Comparison of ENCODE assay signal across 15 cellular contexts in genomic region chr15:38626443-38627050, GRCh38.
DNase-seq lines count a peak whose midpoint lies in the region; ATAC-seq and TF ChIP-seq lines count a peak whose summit lies in the region.
"Had no signal": no experiment of that assay in that cellular context is flagged by ENCODE, and none has a peak within 500 bp of the region (broad histone marks: within the 10 kb centered on the region; RNA-seq: fewer than 3 reads in every experiment).

No MANE protein-coding gene starts in this region.

- no peak for DNase-seq in activated naive CD4-positive, alpha-beta T cell treated with anti-CD3 and anti-CD28 coated beads, Interleukin-2, amount 10 ng/mL, durations not matched to agents 7 days and 5 days
- peak; percentile 14 for DNase-seq in SK-MEL-5 (ENCODE audit: low read depth, low spot score)
- DNase-seq in cardiac muscle cell (ENCODE audit: low read depth in 1 of 2, low spot score in 1 of 2), result no peak
- peak; percentile 34 for DNase-seq in putamen (ENCODE audit: low spot score)
- no peak for DNase-seq in NCI-H146 treated with DMSO at 0.1 percent for 48 hours (lab: John Stamatoyannopoulos, UW; ENCODE audit: unreplicated experiment)
- no peak for DNase-seq in SW480 (ENCODE audit: low spot score)
- DNase-seq: activated CD4-positive, alpha-beta T cell treated with anti-CD3 and anti-CD28 coated beads, Interleukin-2, amount 50 U/mL, for 4 hours; activated T-cell treated with anti-CD3 and anti-CD28 coated beads, Interleukin-2, amount 50 U/mL, for 4 hours; amniotic stem cell; GDM1; naive B cell; NCI-H146; NCI-H2227 treated with DMSO at 0.1 percent for 48 hours had no signal

- H3K4me1 ChIP-seq in cardiac muscle cell (ENCODE audit: low read depth), result peaks cover 21% of the 10 kb centered on the region

- H3K4me3 ChIP-seq in cardiac muscle cell, result no peak overlapping the region

- H3K9me3 Mint-ChIP-seq in activated naive CD4-positive, alpha-beta T cell treated with anti-CD3 and anti-CD28 coated beads, Interleukin-2, amount 50 U/mL, for 24 hours, result peaks cover 4% of the 10 kb centered on the region
- peaks cover 2% of the 10 kb centered on the region for H3K9me3 Mint-ChIP-seq in activated naive CD4-positive, alpha-beta T cell treated with anti-CD3 and anti-CD28 coated beads, Interleukin-2, amount 10 ng/mL, durations not matched to agents 7 days and 5 days
- H3K9me3 Mint-ChIP-seq: activated T-cell treated with anti-CD3 and anti-CD28 coated beads, Interleukin-2, amount 50 U/mL, for 4 hours had no signal

- H3K4me1 Mint-ChIP-seq in activated naive CD4-positive, alpha-beta T cell treated with anti-CD3 and anti-CD28 coated beads, Interleukin-2, amount 50 U/mL, for 24 hours, result peaks cover 39% of the 10 kb centered on the region
- peaks cover 41% of the 10 kb centered on the region for H3K4me1 Mint-ChIP-seq in activated naive CD4-positive, alpha-beta T cell treated with anti-CD3 and anti-CD28 coated beads, Interleukin-2, amount 10 ng/mL, durations not matched to agents 7 days and 5 days

- CTCF ChIA-PET in activated naive CD4-positive, alpha-beta T cell treated with anti-CD3 and anti-CD28 coated beads, Interleukin-2, amount 10 ng/mL, durations not matched to agents 7 days and 5 days (lab: Charles Lee), result interaction anchor here (0.8 to 2.2 kb wide), 12 partner anchors 11 to 186 kb away, joined by 3 to 8 read pairs (median 4); partner anchors contain the start of gene RASGRP1

- H3K36me3 Mint-ChIP-seq in activated naive CD4-positive, alpha-beta T cell treated with anti-CD3 and anti-CD28 coated beads, Interleukin-2, amount 50 U/mL, for 24 hours, result peaks cover 3% of the 10 kb centered on the region
- H3K36me3 Mint-ChIP-seq in activated naive CD4-positive, alpha-beta T cell treated with anti-CD3 and anti-CD28 coated beads, Interleukin-2, amount 10 ng/mL, durations not matched to agents 7 days and 5 days, result no peaks in the 10 kb centered on the region
- H3K36me3 Mint-ChIP-seq: naive B cell had no signal

- no peaks in the 10 kb centered on the region for H3K27me3 Mint-ChIP-seq in activated naive CD4-positive, alpha-beta T cell treated with anti-CD3 and anti-CD28 coated beads, Interleukin-2, amount 50 U/mL, for 24 hours
- H3K27me3 Mint-ChIP-seq in activated naive CD4-positive, alpha-beta T cell treated with anti-CD3 and anti-CD28 coated beads, Interleukin-2, amount 10 ng/mL, durations not matched to agents 7 days and 5 days, result peaks cover 8% of the 10 kb centered on the region
- H3K27me3 Mint-ChIP-seq: naive B cell had no signal

- peak overlapping the region; percentile 77 for H3K27ac ChIP-seq in cardiac muscle cell

- H3K9me3 ChIP-seq in cardiac muscle cell (ENCODE audit: low read depth), result no peaks in the 10 kb centered on the region

- H3K4me3 Mint-ChIP-seq in activated naive CD4-positive, alpha-beta T cell treated with anti-CD3 and anti-CD28 coated beads, Interleukin-2, amount 50 U/mL, for 24 hours, result no peak overlapping the region
- no peak overlapping the region for H3K4me3 Mint-ChIP-seq in activated naive CD4-positive, alpha-beta T cell treated with anti-CD3 and anti-CD28 coated beads, Interleukin-2, amount 10 ng/mL, durations not matched to agents 7 days and 5 days
- H3K4me3 Mint-ChIP-seq: activated T-cell treated with anti-CD3 and anti-CD28 coated beads, Interleukin-2, amount 50 U/mL, for 4 hours; naive B cell had no signal

- H3K36me3 ChIP-seq in cardiac muscle cell, result no peaks in the 10 kb centered on the region

- no peaks in the 10 kb centered on the region for H3K27me3 ChIP-seq in cardiac muscle cell

- in situ Hi-C loops in SK-MEL-5 (cut with HindIII; ENCODE audit: low pct_unique_long_range_greater_than_20kb, low sequenced_read_pairs), result no loop called here

- no peak for TF ChIP-seq CTCF in cardiac muscle cell (IDR thresholded peaks at IDR 0.05; ENCODE audit: low read depth, low read length)

- no peak for ATAC-seq in GM21515 (IDR thresholded peaks at IDR 0.05; ENCODE audit: unreplicated experiment)
- ATAC-seq: activated T-cell treated with anti-CD3 and anti-CD28 coated beads, Interleukin-2, amount 50 U/mL, for 4 hours had no signal

- H3K27ac Mint-ChIP-seq in activated naive CD4-positive, alpha-beta T cell treated with anti-CD3 and anti-CD28 coated beads, Interleukin-2, amount 50 U/mL, for 24 hours, result peak overlapping the region; percentile 36
- H3K27ac Mint-ChIP-seq in activated naive CD4-positive, alpha-beta T cell treated with anti-CD3 and anti-CD28 coated beads, Interleukin-2, amount 10 ng/mL, durations not matched to agents 7 days and 5 days, result no peak overlapping the region

Comparison
In these comparisons a context has a peak if more than half of its experiments do, and no peak if none do; other contexts are left out.
1. DNase-seq: peak in SK-MEL-5 (single experiment) and putamen (single experiment); none in activated naive CD4-positive, alpha-beta T cell treated with anti-CD3 and anti-CD28 coated beads, Interleukin-2, amount 10 ng/mL, durations not matched to agents 7 days and 5 days (single experiment), cardiac muscle cell (0 of 2), NCI-H146 treated with DMSO at 0.1 percent for 48 hours (single experiment) and SW480 (single experiment).